ENCODE assay signal across 1 cellular context in the genomic region with DNA sequence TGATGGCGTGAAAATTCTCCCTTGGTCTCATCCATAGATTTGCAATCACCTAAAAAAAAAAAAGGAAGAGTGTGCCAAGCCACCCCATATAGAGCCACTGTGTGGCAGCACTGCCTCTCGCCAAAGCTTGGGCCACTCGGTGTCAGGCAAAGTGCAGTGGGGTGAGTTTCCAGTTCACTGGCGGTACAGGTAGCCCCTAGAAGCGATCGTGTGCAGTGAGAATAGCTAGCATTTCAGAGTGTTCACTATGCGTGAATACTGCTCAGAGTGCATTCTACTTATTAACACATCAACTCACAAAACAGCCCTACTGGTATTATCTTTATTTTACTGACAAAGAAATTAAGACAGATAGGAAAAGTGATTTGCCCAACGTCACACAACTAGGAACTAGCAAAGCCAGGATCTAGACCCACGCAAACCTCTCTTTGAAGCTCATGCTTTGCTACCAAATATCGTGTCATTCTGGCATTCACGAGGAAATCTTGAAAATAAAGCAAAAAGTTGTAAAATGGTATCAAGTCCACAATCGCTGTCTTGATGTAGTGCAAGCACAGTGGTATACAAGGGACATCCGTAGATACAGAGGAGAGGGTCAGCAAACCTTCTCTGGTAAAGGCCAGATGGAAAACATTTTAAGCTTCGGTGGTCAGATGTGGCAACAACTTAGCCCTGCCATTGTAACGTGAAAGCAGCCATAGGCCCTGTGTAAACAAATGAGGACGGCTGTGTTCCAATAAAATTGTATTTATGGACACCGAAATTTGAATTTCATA.
TF ChIP-seq lines count a peak whose summit lies in the region.

No MANE protein-coding gene starts in this region.

TF ChIP-seq in GM12878, 131 proteins besides CTCF, POLR2A, EP300 and RAD21 (continued from another document):
- TF ChIP-seq, protein P1, sequence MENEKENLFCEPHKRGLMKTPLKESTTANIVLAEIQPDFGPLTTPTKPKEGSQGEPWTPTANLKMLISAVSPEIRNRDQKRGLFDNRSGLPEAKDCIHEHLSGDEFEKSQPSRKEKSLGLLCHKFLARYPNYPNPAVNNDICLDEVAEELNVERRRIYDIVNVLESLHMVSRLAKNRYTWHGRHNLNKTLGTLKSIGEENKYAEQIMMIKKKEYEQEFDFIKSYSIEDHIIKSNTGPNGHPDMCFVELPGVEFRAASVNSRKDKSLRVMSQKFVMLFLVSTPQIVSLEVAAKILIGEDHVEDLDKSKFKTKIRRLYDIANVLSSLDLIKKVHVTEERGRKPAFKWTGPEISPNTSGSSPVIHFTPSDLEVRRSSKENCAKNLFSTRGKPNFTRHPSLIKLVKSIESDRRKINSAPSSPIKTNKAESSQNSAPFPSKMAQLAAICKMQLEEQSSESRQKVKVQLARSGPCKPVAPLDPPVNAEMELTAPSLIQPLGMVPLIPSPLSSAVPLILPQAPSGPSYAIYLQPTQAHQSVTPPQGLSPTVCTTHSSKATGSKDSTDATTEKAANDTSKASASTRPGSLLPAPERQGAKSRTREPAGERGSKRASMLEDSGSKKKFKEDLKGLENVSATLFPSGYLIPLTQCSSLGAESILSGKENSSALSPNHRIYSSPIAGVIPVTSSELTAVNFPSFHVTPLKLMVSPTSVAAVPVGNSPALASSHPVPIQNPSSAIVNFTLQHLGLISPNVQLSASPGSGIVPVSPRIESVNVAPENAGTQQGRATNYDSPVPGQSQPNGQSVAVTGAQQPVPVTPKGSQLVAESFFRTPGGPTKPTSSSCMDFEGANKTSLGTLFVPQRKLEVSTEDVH (IDR thresholded peaks at IDR 0.05; ENCODE audit: low read depth, partially characterized antibody): no peak
- TF ChIP-seq SRF (IDR thresholded peaks at IDR 0.05; ENCODE audit: low read depth in 2 of 2, low read length in 2 of 2): no peak
- peak; percentile 85; the same call in 1 of the 2 replicates for TF ChIP-seq WRNIP1 (IDR thresholded peaks at IDR 0.05; ENCODE audit: borderline replicate concordance, low read depth, low read length)
- TF ChIP-seq MXI1 (IDR thresholded peaks at IDR 0.05; ENCODE audit: low read depth, low read length): peak; percentile 17; the same call in 1 of the 2 replicates
- no peak for TF ChIP-seq CHD1 (IDR thresholded peaks at IDR 0.05; ENCODE audit: low read depth, low read length)
- no peak for TF ChIP-seq RBBP5 (conservative IDR thresholded peaks at IDR 0.05)
- TF ChIP-seq NR2C1 (IDR thresholded peaks at IDR 0.05): no peak
- no peak for TF ChIP-seq SIN3A (IDR thresholded peaks at IDR 0.05; ENCODE audit: low read depth, low read length)
- no peak for TF ChIP-seq RB1 (IDR thresholded peaks at IDR 0.05; ENCODE audit: borderline replicate concordance)
- TF ChIP-seq MYC (IDR thresholded peaks at IDR 0.05; ENCODE audit: insufficient read depth, insufficient read length, insufficient replicate concordance, low read length, severe bottlenecking): no peak
- peak; percentile 95 for TF ChIP-seq ZNF384 (IDR thresholded peaks at IDR 0.05; ENCODE audit: borderline replicate concordance, low read depth, low read length)
- no peak for TF ChIP-seq PAX8 (IDR thresholded peaks at IDR 0.05)
- TF ChIP-seq YY1 (IDR thresholded peaks at IDR 0.05; ENCODE audit: low read depth, low read length): peak; percentile 70
- no peak for TF ChIP-seq STAT3 (IDR thresholded peaks at IDR 0.05; ENCODE audit: low read depth, low read length)
- TF ChIP-seq CBFB (IDR thresholded peaks at IDR 0.05; ENCODE audit: low read depth): no peak
- TF ChIP-seq, protein P2, sequence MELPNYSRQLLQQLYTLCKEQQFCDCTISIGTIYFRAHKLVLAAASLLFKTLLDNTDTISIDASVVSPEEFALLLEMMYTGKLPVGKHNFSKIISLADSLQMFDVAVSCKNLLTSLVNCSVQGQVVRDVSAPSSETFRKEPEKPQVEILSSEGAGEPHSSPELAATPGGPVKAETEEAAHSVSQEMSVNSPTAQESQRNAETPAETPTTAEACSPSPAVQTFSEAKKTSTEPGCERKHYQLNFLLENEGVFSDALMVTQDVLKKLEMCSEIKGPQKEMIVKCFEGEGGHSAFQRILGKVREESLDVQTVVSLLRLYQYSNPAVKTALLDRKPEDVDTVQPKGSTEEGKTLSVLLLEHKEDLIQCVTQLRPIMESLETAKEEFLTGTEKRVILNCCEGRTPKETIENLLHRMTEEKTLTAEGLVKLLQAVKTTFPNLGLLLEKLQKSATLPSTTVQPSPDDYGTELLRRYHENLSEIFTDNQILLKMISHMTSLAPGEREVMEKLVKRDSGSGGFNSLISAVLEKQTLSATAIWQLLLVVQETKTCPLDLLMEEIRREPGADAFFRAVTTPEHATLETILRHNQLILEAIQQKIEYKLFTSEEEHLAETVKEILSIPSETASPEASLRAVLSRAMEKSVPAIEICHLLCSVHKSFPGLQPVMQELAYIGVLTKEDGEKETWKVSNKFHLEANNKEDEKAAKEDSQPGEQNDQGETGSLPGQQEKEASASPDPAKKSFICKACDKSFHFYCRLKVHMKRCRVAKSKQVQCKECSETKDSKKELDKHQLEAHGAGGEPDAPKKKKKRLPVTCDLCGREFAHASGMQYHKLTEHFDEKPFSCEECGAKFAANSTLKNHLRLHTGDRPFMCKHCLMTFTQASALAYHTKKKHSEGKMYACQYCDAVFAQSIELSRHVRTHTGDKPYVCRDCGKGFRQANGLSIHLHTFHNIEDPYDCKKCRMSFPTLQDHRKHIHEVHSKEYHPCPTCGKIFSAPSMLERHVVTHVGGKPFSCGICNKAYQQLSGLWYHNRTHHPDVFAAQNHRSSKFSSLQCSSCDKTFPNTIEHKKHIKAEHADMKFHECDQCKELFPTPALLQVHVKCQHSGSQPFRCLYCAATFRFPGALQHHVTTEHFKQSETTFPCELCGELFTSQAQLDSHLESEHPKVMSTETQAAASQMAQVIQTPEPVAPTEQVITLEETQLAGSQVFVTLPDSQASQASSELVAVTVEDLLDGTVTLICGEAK (IDR thresholded peaks at IDR 0.05; ENCODE audit: borderline replicate concordance): no peak
- no peak for TF ChIP-seq ZNF217 (IDR thresholded peaks at IDR 0.05)
- TF ChIP-seq KAT2A (conservative IDR thresholded peaks at IDR 0.05; ENCODE audit: control insufficient read depth, low read depth, low read length): no peak
- no peak for TF ChIP-seq BACH1 (IDR thresholded peaks at IDR 0.05; ENCODE audit: borderline replicate concordance)
- TF ChIP-seq CREM (IDR thresholded peaks at IDR 0.05; ENCODE audit: low read depth): no peak; the same call in 1 of the 2 replicates
- TF ChIP-seq, protein P3, sequence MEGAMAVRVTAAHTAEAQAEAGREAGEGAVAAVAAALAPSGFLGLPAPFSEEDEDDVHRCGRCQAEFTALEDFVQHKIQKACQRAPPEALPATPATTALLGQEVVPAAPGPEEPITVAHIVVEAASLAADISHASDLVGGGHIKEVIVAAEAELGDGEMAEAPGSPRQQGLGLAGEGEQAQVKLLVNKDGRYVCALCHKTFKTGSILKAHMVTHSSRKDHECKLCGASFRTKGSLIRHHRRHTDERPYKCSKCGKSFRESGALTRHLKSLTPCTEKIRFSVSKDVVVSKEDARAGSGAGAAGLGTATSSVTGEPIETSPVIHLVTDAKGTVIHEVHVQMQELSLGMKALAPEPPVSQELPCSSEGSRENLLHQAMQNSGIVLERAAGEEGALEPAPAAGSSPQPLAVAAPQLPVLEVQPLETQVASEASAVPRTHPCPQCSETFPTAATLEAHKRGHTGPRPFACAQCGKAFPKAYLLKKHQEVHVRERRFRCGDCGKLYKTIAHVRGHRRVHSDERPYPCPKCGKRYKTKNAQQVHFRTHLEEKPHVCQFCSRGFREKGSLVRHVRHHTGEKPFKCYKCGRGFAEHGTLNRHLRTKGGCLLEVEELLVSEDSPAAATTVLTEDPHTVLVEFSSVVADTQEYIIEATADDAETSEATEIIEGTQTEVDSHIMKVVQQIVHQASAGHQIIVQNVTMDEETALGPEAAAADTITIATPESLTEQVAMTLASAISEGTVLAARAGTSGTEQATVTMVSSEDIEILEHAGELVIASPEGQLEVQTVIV (IDR thresholded peaks at IDR 0.05; ENCODE audit: borderline replicate concordance, partially characterized antibody): no peak
- no peak for TF ChIP-seq NR2C2 (IDR thresholded peaks at IDR 0.05; ENCODE audit: borderline replicate concordance, control insufficient read depth, insufficient read length, low read depth)
- TF ChIP-seq, protein P4, sequence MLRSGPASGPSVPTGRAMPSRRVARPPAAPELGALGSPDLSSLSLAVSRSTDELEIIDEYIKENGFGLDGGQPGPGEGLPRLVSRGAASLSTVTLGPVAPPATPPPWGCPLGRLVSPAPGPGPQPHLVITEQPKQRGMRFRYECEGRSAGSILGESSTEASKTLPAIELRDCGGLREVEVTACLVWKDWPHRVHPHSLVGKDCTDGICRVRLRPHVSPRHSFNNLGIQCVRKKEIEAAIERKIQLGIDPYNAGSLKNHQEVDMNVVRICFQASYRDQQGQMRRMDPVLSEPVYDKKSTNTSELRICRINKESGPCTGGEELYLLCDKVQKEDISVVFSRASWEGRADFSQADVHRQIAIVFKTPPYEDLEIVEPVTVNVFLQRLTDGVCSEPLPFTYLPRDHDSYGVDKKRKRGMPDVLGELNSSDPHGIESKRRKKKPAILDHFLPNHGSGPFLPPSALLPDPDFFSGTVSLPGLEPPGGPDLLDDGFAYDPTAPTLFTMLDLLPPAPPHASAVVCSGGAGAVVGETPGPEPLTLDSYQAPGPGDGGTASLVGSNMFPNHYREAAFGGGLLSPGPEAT (IDR thresholded peaks at IDR 0.05; ENCODE audit: low read depth): no peak
- TF ChIP-seq, protein P5, sequence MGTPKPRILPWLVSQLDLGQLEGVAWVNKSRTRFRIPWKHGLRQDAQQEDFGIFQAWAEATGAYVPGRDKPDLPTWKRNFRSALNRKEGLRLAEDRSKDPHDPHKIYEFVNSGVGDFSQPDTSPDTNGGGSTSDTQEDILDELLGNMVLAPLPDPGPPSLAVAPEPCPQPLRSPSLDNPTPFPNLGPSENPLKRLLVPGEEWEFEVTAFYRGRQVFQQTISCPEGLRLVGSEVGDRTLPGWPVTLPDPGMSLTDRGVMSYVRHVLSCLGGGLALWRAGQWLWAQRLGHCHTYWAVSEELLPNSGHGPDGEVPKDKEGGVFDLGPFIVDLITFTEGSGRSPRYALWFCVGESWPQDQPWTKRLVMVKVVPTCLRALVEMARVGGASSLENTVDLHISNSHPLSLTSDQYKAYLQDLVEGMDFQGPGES (IDR thresholded peaks at IDR 0.05): no peak
- no peak for TF ChIP-seq EZH2 (IDR thresholded peaks at IDR 0.05; ENCODE audit: borderline replicate concordance, control insufficient read depth, low read depth, low read length)
- TF ChIP-seq ZBED1 (IDR thresholded peaks at IDR 0.05; ENCODE audit: borderline replicate concordance): no peak
- TF ChIP-seq NR2F1 (conservative IDR thresholded peaks at IDR 0.05): no peak
- TF ChIP-seq, protein P6, sequence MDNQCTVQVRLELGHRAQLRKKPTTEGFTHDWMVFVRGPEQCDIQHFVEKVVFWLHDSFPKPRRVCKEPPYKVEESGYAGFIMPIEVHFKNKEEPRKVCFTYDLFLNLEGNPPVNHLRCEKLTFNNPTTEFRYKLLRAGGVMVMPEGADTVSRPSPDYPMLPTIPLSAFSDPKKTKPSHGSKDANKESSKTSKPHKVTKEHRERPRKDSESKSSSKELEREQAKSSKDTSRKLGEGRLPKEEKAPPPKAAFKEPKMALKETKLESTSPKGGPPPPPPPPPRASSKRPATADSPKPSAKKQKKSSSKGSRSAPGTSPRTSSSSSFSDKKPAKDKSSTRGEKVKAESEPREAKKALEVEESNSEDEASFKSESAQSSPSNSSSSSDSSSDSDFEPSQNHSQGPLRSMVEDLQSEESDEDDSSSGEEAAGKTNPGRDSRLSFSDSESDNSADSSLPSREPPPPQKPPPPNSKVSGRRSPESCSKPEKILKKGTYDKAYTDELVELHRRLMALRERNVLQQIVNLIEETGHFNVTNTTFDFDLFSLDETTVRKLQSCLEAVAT (IDR thresholded peaks at IDR 0.05): 0 out of 2 replicates have a peak, but pooled peaks have one; percentile 29
- TF ChIP-seq, protein P7, sequence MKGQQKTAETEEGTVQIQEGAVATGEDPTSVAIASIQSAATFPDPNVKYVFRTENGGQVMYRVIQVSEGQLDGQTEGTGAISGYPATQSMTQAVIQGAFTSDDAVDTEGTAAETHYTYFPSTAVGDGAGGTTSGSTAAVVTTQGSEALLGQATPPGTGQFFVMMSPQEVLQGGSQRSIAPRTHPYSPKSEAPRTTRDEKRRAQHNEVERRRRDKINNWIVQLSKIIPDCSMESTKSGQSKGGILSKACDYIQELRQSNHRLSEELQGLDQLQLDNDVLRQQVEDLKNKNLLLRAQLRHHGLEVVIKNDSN (IDR thresholded peaks at IDR 0.05; ENCODE audit: borderline replicate concordance, extremely low read length, insufficient read depth, low read depth, low read length): no peak
- TF ChIP-seq TCF12 (IDR thresholded peaks at IDR 0.05; ENCODE audit: low read depth, low read length): no peak
- no peak for TF ChIP-seq ZZZ3 (IDR thresholded peaks at IDR 0.05; ENCODE audit: control insufficient read depth, insufficient read length, low read depth)
- TF ChIP-seq BCL11A (IDR thresholded peaks at IDR 0.05; ENCODE audit: low read depth, low read length): no peak
- no peak for TF ChIP-seq ZSCAN29 (IDR thresholded peaks at IDR 0.05)
- 0 out of 2 replicates have a peak, but pooled peaks have one; percentile 17 for TF ChIP-seq FOXM1 (IDR thresholded peaks at IDR 0.05; ENCODE audit: low read depth, low read length)
- TF ChIP-seq NFYA (IDR thresholded peaks at IDR 0.05; ENCODE audit: borderline replicate concordance, low read depth, low read length): no peak
- TF ChIP-seq CHD4 (IDR thresholded peaks at IDR 0.05): no peak
- TF ChIP-seq, protein P8, sequence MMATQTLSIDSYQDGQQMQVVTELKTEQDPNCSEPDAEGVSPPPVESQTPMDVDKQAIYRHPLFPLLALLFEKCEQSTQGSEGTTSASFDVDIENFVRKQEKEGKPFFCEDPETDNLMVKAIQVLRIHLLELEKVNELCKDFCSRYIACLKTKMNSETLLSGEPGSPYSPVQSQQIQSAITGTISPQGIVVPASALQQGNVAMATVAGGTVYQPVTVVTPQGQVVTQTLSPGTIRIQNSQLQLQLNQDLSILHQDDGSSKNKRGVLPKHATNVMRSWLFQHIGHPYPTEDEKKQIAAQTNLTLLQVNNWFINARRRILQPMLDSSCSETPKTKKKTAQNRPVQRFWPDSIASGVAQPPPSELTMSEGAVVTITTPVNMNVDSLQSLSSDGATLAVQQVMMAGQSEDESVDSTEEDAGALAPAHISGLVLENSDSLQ (IDR thresholded peaks at IDR 0.05): no peak
- TF ChIP-seq SMARCA5 (IDR thresholded peaks at IDR 0.05): no peak
- peak; percentile 97 for TF ChIP-seq SMC3 (IDR thresholded peaks at IDR 0.05; ENCODE audit: borderline replicate concordance, low read length)
- no peak for TF ChIP-seq TAF1 (IDR thresholded peaks at IDR 0.05; ENCODE audit: borderline replicate concordance, low read depth, low read length)
- no peak for TF ChIP-seq POLR2AphosphoS5 (IDR thresholded peaks at IDR 0.05; ENCODE audit: low read length)
TF ChIP-seq in GM12878: peak in this region for 9.
